ENCODE assay signal across 18 cellular contexts in genomic region chr19:38401148-38401547, GRCh38. TPM values are rescaled to one million over a fixed set of nuclear protein-coding genes. Genes with fewer than 3 reads are reported as not detected.
DNase-seq lines count a peak whose midpoint lies in the region; ATAC-seq, FAIRE-seq and TF ChIP-seq lines count a peak whose summit lies in the region.
"Had no signal": no experiment of that assay in that cellular context is flagged by ENCODE, and none has a peak within 500 bp of the region (broad histone marks: within the 10 kb centered on the region; RNA-seq: fewer than 3 reads in every experiment).

No MANE protein-coding gene starts in this region.

- no peak for TF ChIP-seq CTCF in PC-3 (conservative IDR thresholded peaks at IDR 0.05; ENCODE audit: low read depth, low read length)
- TF ChIP-seq CTCF in endothelial cell of umbilical vein (IDR thresholded peaks at IDR 0.05; ENCODE audit: extremely low read depth in 1 of 2, insufficient read depth in 1 of 2, low read depth in 1 of 2, low read length in 2 of 2), result no peak

- no peaks in the 10 kb centered on the region for H3K9me1 ChIP-seq in endothelial cell of umbilical vein (replicated peaks; ENCODE audit: control insufficient read depth, extremely low read depth, insufficient read depth, low read length)

- no peaks in the 10 kb centered on the region for H3F3A ChIP-seq in PC-3 (ENCODE audit: low read length, unreplicated experiment)

- H3K18ac ChIP-seq in trophoblast cell (ENCODE audit: low read length), result no peak overlapping the region

- H3K4me1 ChIP-seq in PC-3 (ENCODE audit: insufficient read depth, low read length), result peaks cover 8% of the 10 kb centered on the region; the same call in 1 of the 2 replicates
- H3K4me1 ChIP-seq in endothelial cell of umbilical vein (ENCODE audit: control insufficient read depth, extremely low read depth, insufficient read depth, low read length), result peaks cover 2% of the 10 kb centered on the region
- peaks cover 11 to 16% of the 10 kb centered on the region in 2 experiments for H3K4me1 ChIP-seq in trophoblast cell (ENCODE audit: control insufficient read depth in 1 of 2, insufficient read depth in 2 of 2, low read length in 2 of 2)

- BruUV-seq in PC-3 (replicated peaks; lab: Mats Ljungman, UMichigan) (no TSS peak), endothelial cell of umbilical vein (replicated peaks; lab: Mats Ljungman, UMichigan) (no TSS peak)

- WGBS in trophoblast cell (ENCODE audit: extremely low coverage, insufficient coverage, insufficient read length), result no CpG with 5 or more reads among the region's 3 CpGs

- H2BK12ac ChIP-seq in trophoblast cell (ENCODE audit: low read length), result no peak overlapping the region

- CTCF ChIA-PET in PC-3 (lab: Charles Lee), result no interaction called here
- CTCF ChIA-PET in endothelial cell of umbilical vein (lab: Charles Lee), result no interaction called here

- H3K9me3 ChIP-seq in PC-3 (ENCODE audit: low read length), result no peaks in the 10 kb centered on the region
- H3K9me3 ChIP-seq in endothelial cell of umbilical vein (replicated peaks; ENCODE audit: control insufficient read depth, insufficient read depth, low read length), result no peaks in the 10 kb centered on the region
- no peaks in the 10 kb centered on the region for H3K9me3 ChIP-seq in trophoblast cell (ENCODE audit: insufficient read depth, low read depth, low read length)
- H3K9me3 ChIP-seq: heart right ventricle, thyroid gland had no signal

- H3K4me1 Mint-ChIP-seq in activated CD4-positive, alpha-beta T cell treated with anti-CD3 and anti-CD28 coated beads, Interleukin-2, amount 10 ng/mL, durations not matched to agents 24 days and 14 days, result peaks cover 24% of the 10 kb centered on the region

- H3K14ac ChIP-seq in trophoblast cell (ENCODE audit: low read length), result no peak overlapping the region

- no peaks in the 10 kb centered on the region for H3K9me3 Mint-ChIP-seq in activated CD4-positive, alpha-beta T cell treated with anti-CD3 and anti-CD28 coated beads, Interleukin-2, amount 10 ng/mL, durations not matched to agents 24 days and 14 days
- H3K9me3 Mint-ChIP-seq: naive B cell had no signal

- H4K8ac ChIP-seq in trophoblast cell (ENCODE audit: low read depth, low read length), result no peak overlapping the region

- H2AFZ ChIP-seq in PC-3 (ENCODE audit: low read length) (no peak overlapping the region), endothelial cell of umbilical vein (ENCODE audit: low read depth, low read length) (no peak overlapping the region), trophoblast cell (ENCODE audit: insufficient read depth, low read length, poor library complexity) (no peak overlapping the region)

- H3K4me2 ChIP-seq in PC-3 (ENCODE audit: low read length), result no peak overlapping the region
- H3K4me2 ChIP-seq in endothelial cell of umbilical vein (ENCODE audit: insufficient read depth, low read length), result no peak overlapping the region
- no peak overlapping the region for H3K4me2 ChIP-seq in trophoblast cell (ENCODE audit: low read length)

- H3K27me3 Mint-ChIP-seq in activated CD4-positive, alpha-beta T cell treated with anti-CD3 and anti-CD28 coated beads, Interleukin-2, amount 10 ng/mL, durations not matched to agents 24 days and 14 days, result peaks cover 2% of the 10 kb centered on the region

- H3K4me3 ChIP-seq in PC-3 (ENCODE audit: low read length), result no peak overlapping the region
- H3K4me3 ChIP-seq in endothelial cell of umbilical vein (replicated peaks in 1 of 3; ENCODE audit: insufficient read depth in 1 of 3, low read depth in 1 of 3, low read length in 3 of 3), result no peak overlapping the region
- no peak overlapping the region for H3K4me3 ChIP-seq in trophoblast cell (ENCODE audit: low read depth, low read length)
- H3K4me3 ChIP-seq: heart right ventricle, SK-N-MC, thyroid gland had no signal

- no peaks in the 10 kb centered on the region for H3K36me3 ChIP-seq in PC-3 (ENCODE audit: low read depth, low read length)
- H3K36me3 ChIP-seq in endothelial cell of umbilical vein (ENCODE audit: control insufficient read depth in 2 of 2, extremely low read depth in 1 of 2, insufficient read depth in 2 of 2, low read length in 2 of 2), result no peaks in the 10 kb centered on the region
- no peaks in the 10 kb centered on the region for H3K36me3 ChIP-seq in trophoblast cell (ENCODE audit: control insufficient read depth in 1 of 2, insufficient read depth in 2 of 2, low read length in 2 of 2)
- H3K36me3 ChIP-seq: thyroid gland had no signal

- H4K20me1 ChIP-seq in PC-3 (ENCODE audit: low read length), result no peaks in the 10 kb centered on the region
- H4K20me1 ChIP-seq in endothelial cell of umbilical vein (replicated peaks; ENCODE audit: control insufficient read depth, extremely low read depth, insufficient read depth, low read length), result no peaks in the 10 kb centered on the region

- no peak overlapping the region for H3K27ac Mint-ChIP-seq in activated CD4-positive, alpha-beta T cell treated with anti-CD3 and anti-CD28 coated beads, Interleukin-2, amount 10 ng/mL, durations not matched to agents 24 days and 14 days

- no peak overlapping the region for H3K9ac ChIP-seq in PC-3 (ENCODE audit: low read length)
- H3K9ac ChIP-seq in endothelial cell of umbilical vein (replicated peaks; ENCODE audit: extremely low read depth, insufficient read depth, low read length), result no peak overlapping the region
- H3K9ac ChIP-seq in trophoblast cell (ENCODE audit: low read length), result no peak overlapping the region

- H4K12ac ChIP-seq in trophoblast cell (ENCODE audit: low read depth, low read length), result no peak overlapping the region

- POLR2A ChIA-PET in PC-3 (lab: Charles Lee; ENCODE audit: unreplicated experiment) (no interaction called here), endothelial cell of umbilical vein (lab: Charles Lee) (no interaction called here)

- peak; percentile 57 for DNase-seq in ELR (ENCODE audit: low read depth)
- DNase-seq in PC-3, result peak; percentile 58
- peak; percentile 45 for DNase-seq in endothelial cell of umbilical vein (ENCODE audit: low read depth, low spot score)
- peak; percentile 51 to 88 for DNase-seq in trophoblast cell
- DNase-seq in activated CD4-positive, alpha-beta T cell treated with anti-CD3 and anti-CD28 coated beads, Interleukin-2, amount 10 ng/mL, durations not matched to agents 24 days and 14 days, result no peak
- no peak for DNase-seq in effector CD4-positive, alpha-beta T cell
- DNase-seq: activated CD8-positive, alpha-beta memory T cell treated with anti-CD3 and anti-CD28 coated beads, Interleukin-2, amount 10 ng/mL, durations not matched to agents 7 days and 5 days; heart right ventricle; left colon; naive B cell; NCI-H446; retina; stimulated activated CD4-positive, alpha-beta T cell treated with anti-CD3 and anti-CD28 coated beads, Interleukin-1b, Interleukin-23, amount 100 ng/mL, for 48 hours; thyroid gland had no signal

- dilution Hi-C loops in endothelial cell of umbilical vein (cut with MboI; ENCODE audit: extremely low pct_ligation_motif_present, low sequenced_read_pairs), result no loop called here

- no peak overlapping the region for H3K27ac ChIP-seq in PC-3 (ENCODE audit: low read length)
- H3K27ac ChIP-seq in endothelial cell of umbilical vein (ENCODE audit: insufficient read depth, low read depth, low read length), result no peak overlapping the region
- H3K27ac ChIP-seq in trophoblast cell (ENCODE audit: low read depth, low read length), result no peak overlapping the region
- H3K27ac ChIP-seq: heart right ventricle, SK-N-MC, thyroid gland had no signal

- no peaks in the 10 kb centered on the region for H3K9me2 ChIP-seq in PC-3 (replicated peaks; ENCODE audit: low read length)

- H2BK120ac ChIP-seq in trophoblast cell (ENCODE audit: insufficient read depth, low read length, poor library complexity), result no peak overlapping the region

- H2AK5ac ChIP-seq in trophoblast cell (ENCODE audit: low read length), result no peak overlapping the region

- H3K4me3 Mint-ChIP-seq in activated CD4-positive, alpha-beta T cell treated with anti-CD3 and anti-CD28 coated beads, Interleukin-2, amount 10 ng/mL, durations not matched to agents 24 days and 14 days, result no peak overlapping the region

- FAIRE-seq in endothelial cell of umbilical vein (lab: Jason Lieb, UNC), result no peak
- FAIRE-seq: endometrium, HTR-8/SVneo had no signal

- H3K23ac ChIP-seq in trophoblast cell (ENCODE audit: low read length), result no peak overlapping the region

- peak; percentile 14; the same call in 1 of the 2 replicates for ATAC-seq in PC-3
- no peak for ATAC-seq in HG03045 (IDR thresholded peaks at IDR 0.05; ENCODE audit: unreplicated experiment)
- ATAC-seq: activated CD8-positive, alpha-beta memory T cell treated with anti-CD3 and anti-CD28 coated beads, Interleukin-2, amount 10 ng/mL, durations not matched to agents 7 days and 5 days; heart right ventricle; left colon had no signal

- no peak overlapping the region for H2BK5ac ChIP-seq in trophoblast cell (ENCODE audit: low read depth, low read length, poor library complexity)

- peaks cover 10% of the 10 kb centered on the region for H3K79me1 ChIP-seq in trophoblast cell (ENCODE audit: low read length)

- H3K36me3 Mint-ChIP-seq in activated CD4-positive, alpha-beta T cell treated with anti-CD3 and anti-CD28 coated beads, Interleukin-2, amount 10 ng/mL, durations not matched to agents 24 days and 14 days (ENCODE audit: low read depth), result peaks cover 10% of the 10 kb centered on the region
- H3K36me3 Mint-ChIP-seq: naive B cell had no signal

- H3K27me3 ChIP-seq in PC-3 (ENCODE audit: low read length) (no peaks in the 10 kb centered on the region), endothelial cell of umbilical vein (ENCODE audit: control insufficient read depth in 2 of 2, insufficient read depth in 2 of 2, low read length in 2 of 2) (no peaks in the 10 kb centered on the region), trophoblast cell (ENCODE audit: insufficient read depth, low read length) (no peaks in the 10 kb centered on the region)
- H3K27me3 ChIP-seq: thyroid gland had no signal

- intact Hi-C loops in PC-3 (cut with micrococcal nuclease) (loop anchor here (10.0 kb wide), 1 partner anchor 554 kb away; no protein-coding TSS in a partner anchor), endothelial cell of umbilical vein (cut with micrococcal nuclease) (loop anchor here (5.0 to 10.0 kb wide), 2 partner anchors 159 to 304 kb away; no protein-coding TSS in a partner anchor)
- intact Hi-C loops in activated CD4-positive, alpha-beta T cell treated with anti-CD3 and anti-CD28 coated beads, Interleukin-2, amount 10 ng/mL, durations not matched to agents 24 days and 14 days (cut with micrococcal nuclease), result loop anchor here (10.0 kb wide), 1 partner anchor 494 kb away; the partner anchor contains the start of genes NFKBIB and SIRT2

- no peak for TF ChIP-seq POLR2A in endothelial cell of umbilical vein (IDR thresholded peaks at IDR 0.05; ENCODE audit: low read depth, low read length)

- H3K4ac ChIP-seq in trophoblast cell (ENCODE audit: low read depth, low read length), result no peak overlapping the region

- H4K91ac ChIP-seq in trophoblast cell (ENCODE audit: low read depth, low read length), result no peak overlapping the region

- H3K79me2 ChIP-seq in PC-3 (ENCODE audit: low read length) (0 out of 2 replicates have a peak, but pooled peaks cover 4% of the 10 kb centered on the region), endothelial cell of umbilical vein (ENCODE audit: control insufficient read depth, insufficient read depth, low read length) (no peaks in the 10 kb centered on the region), trophoblast cell (ENCODE audit: control insufficient read depth, insufficient read depth, low read length, poor library complexity) (peaks cover 5% of the 10 kb centered on the region)

RNA-seq across cellular contexts. Expression of gene FAM98C, which starts 1.7 kb away (rescaled TPM):
- total RNA-seq in PC-3 (2014; rRNA removed), result 23.5 and 53.6 TPM in 2 replicates
- 13.0 and 15.4 TPM in 2 replicates for total RNA-seq in endothelial cell of umbilical vein
- 12.6 and 16.5 TPM in 2 replicates for polyA plus RNA-seq in endothelial cell of umbilical vein
- 6.0 and 11.0 TPM in 2 replicates for polyA plus RNA-seq in endothelial cell of umbilical vein (2011; cell fraction: cytosol; rRNA removed)
- 22.4 and 24.8 TPM in 2 replicates for polyA plus RNA-seq in endothelial cell of umbilical vein (2011; cell fraction: nucleus; rRNA removed)
- polyA plus RNA-seq in endothelial cell of umbilical vein (2012), result 10.0 and 11.3 TPM in 2 replicates
- 2.5 and 4.1 TPM in 2 replicates for polyA minus RNA-seq in endothelial cell of umbilical vein
- polyA minus RNA-seq in endothelial cell of umbilical vein (2011; cell fraction: cytosol; rRNA and poly(A)+ RNA removed), result 5.7 TPM
- polyA minus RNA-seq in endothelial cell of umbilical vein (2011; cell fraction: nucleus; rRNA and poly(A)+ RNA removed), result 3.5 and 5.0 TPM in 2 replicates
- polyA plus RNA-seq in trophoblast cell (2013), result 3.6 and 4.1 TPM in 2 replicates
- total RNA-seq in activated CD4-positive, alpha-beta T cell treated with anti-CD3 and anti-CD28 coated beads, Interleukin-2, amount 10 ng/mL, durations not matched to agents 24 days and 14 days, result 25.3 and 30.4 TPM in 2 replicates

RNA-seq across cellular contexts. Expression of gene SPRED3, which starts 12.7 kb away (rescaled TPM):
- 3.1 and 4.1 TPM in 2 replicates for total RNA-seq in PC-3 (2014; rRNA removed)
- 13.5 and 15.7 TPM in 2 replicates for total RNA-seq in endothelial cell of umbilical vein
- 5.7 and 7.0 TPM in 2 replicates for polyA plus RNA-seq in endothelial cell of umbilical vein
- polyA plus RNA-seq in endothelial cell of umbilical vein (2011; cell fraction: cytosol; rRNA removed), result 5.0 and 6.1 TPM in 2 replicates
- 20.2 and 21.0 TPM in 2 replicates for polyA plus RNA-seq in endothelial cell of umbilical vein (2011; cell fraction: nucleus; rRNA removed)
- 13.2 and 15.7 TPM in 2 replicates for polyA plus RNA-seq in endothelial cell of umbilical vein (2012)
- 5.6 and 7.1 TPM in 2 replicates for polyA minus RNA-seq in endothelial cell of umbilical vein
- 0.20 TPM for polyA minus RNA-seq in endothelial cell of umbilical vein (2011; cell fraction: cytosol; rRNA and poly(A)+ RNA removed)
- polyA minus RNA-seq in endothelial cell of umbilical vein (2011; cell fraction: nucleus; rRNA and poly(A)+ RNA removed), result 11.7 and 12.0 TPM in 2 replicates
- 2.3 and 2.5 TPM in 2 replicates for polyA plus RNA-seq in trophoblast cell (2013)
- 2.9 and 3.0 TPM in 2 replicates for total RNA-seq in activated CD4-positive, alpha-beta T cell treated with anti-CD3 and anti-CD28 coated beads, Interleukin-2, amount 10 ng/mL, durations not matched to agents 24 days and 14 days

RNA-seq across cellular contexts. Expression of gene GGN, which starts 13.3 kb away (rescaled TPM):
- total RNA-seq in PC-3 (2014; rRNA removed) (0.29 and 0.73 TPM in 2 replicates), endothelial cell of umbilical vein (0.88 and 1.5 TPM in 2 replicates)
- 0.39 and 0.73 TPM in 2 replicates for polyA plus RNA-seq in endothelial cell of umbilical vein
- polyA plus RNA-seq in endothelial cell of umbilical vein (2011; cell fraction: cytosol; rRNA removed), result 0.17 and 0.25 TPM in 2 replicates
- polyA plus RNA-seq in endothelial cell of umbilical vein (2011; cell fraction: nucleus; rRNA removed), result 0.32 and 0.36 TPM in 2 replicates
- polyA plus RNA-seq in endothelial cell of umbilical vein (2012), result 1.8 and 1.9 TPM in 2 replicates
- polyA minus RNA-seq in endothelial cell of umbilical vein, result not detected in 2 replicates
- not detected for polyA minus RNA-seq in endothelial cell of umbilical vein (2011; cell fraction: cytosol; rRNA and poly(A)+ RNA removed)
- polyA minus RNA-seq in endothelial cell of umbilical vein (2011; cell fraction: nucleus; rRNA and poly(A)+ RNA removed), result 0.29 TPM in 1 of 2 replicates, not detected in the other
- 0.21 and 0.31 TPM in 2 replicates for polyA plus RNA-seq in trophoblast cell (2013)
- 0.47 and 1.0 TPM in 2 replicates for total RNA-seq in activated CD4-positive, alpha-beta T cell treated with anti-CD3 and anti-CD28 coated beads, Interleukin-2, amount 10 ng/mL, durations not matched to agents 24 days and 14 days
- total RNA-seq: activated CD8-positive, alpha-beta memory T cell treated with anti-CD3 and anti-CD28 coated beads, Interleukin-2, amount 10 ng/mL, durations not matched to agents 7 days and 5 days had no signal

RNA-seq across cellular contexts. Expression of gene RASGRP4, which starts 24.9 kb away (rescaled TPM):
- total RNA-seq in PC-3 (2014; rRNA removed) (not detected in 2 replicates), endothelial cell of umbilical vein (not detected in 2 replicates)
- polyA plus RNA-seq in endothelial cell of umbilical vein, result not detected in 2 replicates
- polyA plus RNA-seq in endothelial cell of umbilical vein (2011; cell fraction: cytosol; rRNA removed), result not detected in 2 replicates
- polyA plus RNA-seq in endothelial cell of umbilical vein (2011; cell fraction: nucleus; rRNA removed), result not detected in 2 replicates
- polyA plus RNA-seq in endothelial cell of umbilical vein (2012), result not detected in 2 replicates
- polyA minus RNA-seq in endothelial cell of umbilical vein, result 0.46 and 0.91 TPM in 2 replicates
- not detected for polyA minus RNA-seq in endothelial cell of umbilical vein (2011; cell fraction: cytosol; rRNA and poly(A)+ RNA removed)
- polyA minus RNA-seq in endothelial cell of umbilical vein (2011; cell fraction: nucleus; rRNA and poly(A)+ RNA removed), result not detected in 2 replicates
- 0.03 TPM in 1 of 2 replicates, not detected in the other for polyA plus RNA-seq in trophoblast cell (2013)
- total RNA-seq in activated CD4-positive, alpha-beta T cell treated with anti-CD3 and anti-CD28 coated beads, Interleukin-2, amount 10 ng/mL, durations not matched to agents 24 days and 14 days, result 2.1 and 2.2 TPM in 2 replicates

RNA-seq across cellular contexts. Expression of gene PSMD8, which starts 26.8 kb away (rescaled TPM):
- 290 and 367 TPM in 2 replicates for total RNA-seq in PC-3 (2014; rRNA removed)
- 203 and 215 TPM in 2 replicates for total RNA-seq in endothelial cell of umbilical vein
- 543 and 714 TPM in 2 replicates for polyA plus RNA-seq in endothelial cell of umbilical vein
- polyA plus RNA-seq in endothelial cell of umbilical vein (2011; cell fraction: cytosol; rRNA removed), result 460 and 462 TPM in 2 replicates
- polyA plus RNA-seq in endothelial cell of umbilical vein (2011; cell fraction: nucleus; rRNA removed), result 162 and 183 TPM in 2 replicates
- polyA plus RNA-seq in endothelial cell of umbilical vein (2012), result 245 and 272 TPM in 2 replicates
- polyA minus RNA-seq in endothelial cell of umbilical vein, result 310 and 321 TPM in 2 replicates
- polyA minus RNA-seq in endothelial cell of umbilical vein (2011; cell fraction: cytosol; rRNA and poly(A)+ RNA removed), result 81.4 TPM
- 52.3 and 55.7 TPM in 2 replicates for polyA minus RNA-seq in endothelial cell of umbilical vein (2011; cell fraction: nucleus; rRNA and poly(A)+ RNA removed)
- 201 and 203 TPM in 2 replicates for polyA plus RNA-seq in trophoblast cell (2013)
- 314 and 315 TPM in 2 replicates for total RNA-seq in activated CD4-positive, alpha-beta T cell treated with anti-CD3 and anti-CD28 coated beads, Interleukin-2, amount 10 ng/mL, durations not matched to agents 24 days and 14 days

Comparison
In these comparisons a context has a peak if more than half of its experiments do, and no peak if none do; other contexts are left out.
1. DNase-seq: peak in ELR (single experiment), PC-3 (single experiment), endothelial cell of umbilical vein (single experiment) and trophoblast cell (2 of 2); none in activated CD4-positive, alpha-beta T cell treated with anti-CD3 and anti-CD28 coated beads, Interleukin-2, amount 10 ng/mL, durations not matched to agents 24 days and 14 days (single experiment) and effector CD4-positive, alpha-beta T cell (single experiment).